ENCODE assay signal across 10 cellular contexts in the genomic region with DNA sequence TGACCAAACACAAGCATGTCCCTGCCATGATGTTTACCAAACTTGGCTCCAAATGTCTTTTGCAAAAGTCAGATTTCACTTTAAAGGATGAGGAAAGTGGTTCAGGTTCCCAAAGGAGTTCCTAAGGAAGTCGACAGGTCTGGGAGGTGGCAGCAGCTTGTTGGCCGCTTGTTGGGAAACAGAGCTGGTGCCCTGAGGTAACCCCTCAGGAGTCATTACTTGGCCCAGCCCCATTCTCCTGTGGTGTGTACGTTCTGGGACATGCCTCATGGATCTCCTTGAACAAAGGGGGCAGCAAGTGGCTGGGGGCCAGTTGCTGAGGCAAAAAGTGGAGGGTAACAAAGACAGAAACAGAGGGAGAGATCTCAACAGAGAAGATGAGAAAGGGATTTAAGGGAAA. TPM values are rescaled to one million over a fixed set of nuclear protein-coding genes. Genes with fewer than 3 reads are reported as not detected.
A peak's percentile ranks its signal among the peaks of the same experiment; 100 is the strongest.
DNase-seq lines count a peak whose midpoint lies in the region; ATAC-seq and TF ChIP-seq lines count a peak whose summit lies in the region.
"Had no signal": no experiment of that assay in that cellular context is flagged by ENCODE, and none has a peak within 500 bp of the region (broad histone marks: within the 10 kb centered on the region; RNA-seq: fewer than 3 reads in every experiment).

No MANE protein-coding gene starts in this region.

- H3K27me3 ChIP-seq in right atrium auricular region (no peaks in the 10 kb centered on the region), skeletal muscle satellite cell (ENCODE audit: control insufficient read depth, insufficient read depth, low read length) (no peaks in the 10 kb centered on the region)

- DNase-seq in G401 (ENCODE audit: low spot score) (peak; percentile 53), right atrium auricular region (ENCODE audit: low spot score) (no peak), sciatic nerve (ENCODE audit: low spot score) (no peak), GF-D8 (lab: John Stamatoyannopoulos, UW) (no peak), anterior cingulate cortex (lab: John Stamatoyannopoulos, UW) (no peak)

- H3K27ac ChIP-seq in angular gyrus (ENCODE audit: low read depth, low read length) (peak overlapping the region; percentile 95), right atrium auricular region (peak overlapping the region; percentile 96 to 100)
- H3K27ac ChIP-seq: SK-N-MC had no signal

- H3K4me3 ChIP-seq in right atrium auricular region (no peak overlapping the region), skeletal muscle satellite cell (ENCODE audit: low read length) (no peak overlapping the region)
- H3K4me3 ChIP-seq: SK-N-MC had no signal

- H3K36me3 ChIP-seq in right atrium auricular region = peaks cover 61% of the 10 kb centered on the region
- peaks cover 56% of the 10 kb centered on the region for H3K36me3 ChIP-seq in skeletal muscle satellite cell (ENCODE audit: insufficient read depth, low read length)

- peaks cover 0 to 59% of the 10 kb centered on the region in 2 donors for H3K4me1 ChIP-seq in right atrium auricular region
- peaks cover 52% of the 10 kb centered on the region for H3K4me1 ChIP-seq in skeletal muscle satellite cell (ENCODE audit: control insufficient read depth, insufficient read depth, low read length)

- ATAC-seq in sciatic nerve = no peak
- no peak for ATAC-seq in GM18502 (IDR thresholded peaks at IDR 0.05; ENCODE audit: poor library complexity, unreplicated experiment)

- intact Hi-C loops in sciatic nerve (cut with DNase I) = no loop called here

- no peak for TF ChIP-seq CTCF in right atrium auricular region (IDR thresholded peaks at IDR 0.05)

- peak overlapping the region; percentile 71 for H3K4me2 ChIP-seq in skeletal muscle satellite cell (ENCODE audit: low read length)

- in situ Hi-C loops in G401 (cut with HindIII; ENCODE audit: low sequenced_read_pairs) = no loop called here

- no peaks in the 10 kb centered on the region for H3K9me3 ChIP-seq in right atrium auricular region
- H3K9me3 ChIP-seq in skeletal muscle satellite cell (replicated peaks; ENCODE audit: low read length) = no peaks in the 10 kb centered on the region

- peak overlapping the region; percentile 85 for H3K9ac ChIP-seq in skeletal muscle satellite cell (ENCODE audit: low read depth, low read length)

RNA-seq across cellular contexts. Expression of gene TMBIM1, which starts 10.9 kb away (rescaled TPM):
- 83.7 and 100 TPM in 2 replicates for total RNA-seq in G401 (2014; rRNA removed; shearing (Covaris generic))
- total RNA-seq in right atrium auricular region = 100 to 1,000 TPM in 1 of 2 donors, 10 to 100 TPM in 1; 82.8 to 225 TPM
- total RNA-seq in skeletal muscle satellite cell (2012; rRNA removed) = 66.9 and 100 TPM in 2 replicates
- 211 TPM for total RNA-seq in sciatic nerve

RNA-seq across cellular contexts. Expression of gene PNKD, which starts 11.1 kb away (rescaled TPM):
- 37.5 and 44.6 TPM in 2 replicates for total RNA-seq in G401 (2014; rRNA removed; shearing (Covaris generic))
- total RNA-seq in right atrium auricular region (10 to 100 TPM; 54.5 to 71.4 TPM), sciatic nerve (56.3 TPM)
- total RNA-seq in skeletal muscle satellite cell (2012; rRNA removed) = 20.3 and 22.6 TPM in 2 replicates

RNA-seq across cellular contexts. Expression of gene AAMP, which starts 11.5 kb away (rescaled TPM):
- 128 and 217 TPM in 2 replicates for total RNA-seq in G401 (2014; rRNA removed; shearing (Covaris generic))
- total RNA-seq in right atrium auricular region = 10 to 100 TPM; 54.3 to 88.8 TPM
- total RNA-seq in skeletal muscle satellite cell (2012; rRNA removed) = 111 and 113 TPM in 2 replicates
- total RNA-seq in sciatic nerve = 59.9 TPM

RNA-seq across cellular contexts. Expression of gene GPBAR1, which starts 20.6 kb away (rescaled TPM):
- total RNA-seq in G401 (2014; rRNA removed; shearing (Covaris generic)) = not detected in 2 replicates
- total RNA-seq in right atrium auricular region (10 to 100 TPM in 1 of 2 donors, 1 to 10 TPM in 1; 1.9 to 10.7 TPM), sciatic nerve (0.94 TPM)
- total RNA-seq in skeletal muscle satellite cell (2012; rRNA removed) = under 0.01 and 0.44 TPM in 2 replicates
- total RNA-seq: Daoy had no signal
